Comparison of ENCODE assay signal across 8 cellular contexts in the genomic region with DNA sequence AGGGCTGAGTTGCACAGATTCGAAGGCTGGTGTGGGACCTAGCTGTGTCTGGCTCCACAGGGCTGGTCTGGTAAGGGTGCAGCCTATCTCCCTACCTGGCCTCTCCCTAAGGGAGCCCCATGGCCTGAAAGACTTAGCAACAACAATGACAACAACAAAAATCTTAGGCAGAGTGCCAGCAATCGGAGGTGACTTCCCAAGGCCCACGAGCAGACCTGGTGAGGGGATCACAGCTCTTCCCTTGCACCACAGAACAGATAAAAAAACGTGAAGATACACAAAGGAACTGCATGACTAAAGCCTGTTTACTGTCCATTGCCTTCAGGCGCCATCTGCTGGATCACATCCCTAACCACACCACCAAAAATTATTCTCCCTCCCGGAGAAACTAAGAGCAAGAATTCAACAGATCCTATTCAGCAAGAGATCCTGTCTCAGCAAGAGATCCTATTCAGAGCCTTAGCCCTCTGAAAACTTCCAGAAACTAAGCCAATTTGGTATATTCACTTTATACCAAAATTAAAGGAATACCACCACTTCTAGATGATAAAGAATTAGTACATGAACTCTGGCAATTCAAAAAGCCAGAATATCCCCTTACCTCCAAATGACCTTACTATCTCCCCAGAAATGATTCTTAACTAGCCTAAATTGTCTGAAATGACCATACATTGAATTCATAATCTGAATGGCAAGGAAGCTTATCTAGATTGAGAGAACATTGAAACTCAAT. TPM values are rescaled to one million over a fixed set of nuclear protein-coding genes. Genes with fewer than 3 reads are reported as not detected.
DNase-seq lines count a peak whose midpoint lies in the region; ATAC-seq, FAIRE-seq and TF ChIP-seq lines count a peak whose summit lies in the region.

No MANE protein-coding gene starts in this region.

- peak; percentile 30 for FAIRE-seq in frontal cortex (lab: Jason Lieb, UNC)

- no peak overlapping the region for H3K4ac ChIP-seq in trophoblast cell (ENCODE audit: low read depth, low read length)

- H2BK120ac ChIP-seq in trophoblast cell (ENCODE audit: insufficient read depth, low read length, poor library complexity), result no peak overlapping the region

- H2BK5ac ChIP-seq in trophoblast cell (ENCODE audit: low read depth, low read length, poor library complexity), result no peak overlapping the region

- H3K4me3 Mint-ChIP-seq in activated T-helper 2 cell treated with anti-CD3 and anti-CD28 coated beads, Interferon-gamma antibody, Interleukin-2, Interleukin-4, amounts not matched to agents 10 μg/mL and 5 μg/mL and 100 μg/mL, durations not matched to agents 14 hours and 24 hours and 36 hours (ENCODE audit: low read depth), result no peak overlapping the region

- no peak overlapping the region for H2AK5ac ChIP-seq in trophoblast cell (ENCODE audit: low read length)

- no peaks in the 10 kb centered on the region for H3K36me3 ChIP-seq in OCI-LY3 (replicated peaks; ENCODE audit: low read depth, low read length)
- no peaks in the 10 kb centered on the region for H3K36me3 ChIP-seq in trophoblast cell (ENCODE audit: control insufficient read depth in 1 of 2, insufficient read depth in 2 of 2, low read length in 2 of 2)

- H2AFZ ChIP-seq in OCI-LY3 (ENCODE audit: low read depth, low read length), result peak overlapping the region; percentile 66; the same call in 1 of the 2 replicates
- H2AFZ ChIP-seq in trophoblast cell (ENCODE audit: insufficient read depth, low read length, poor library complexity), result peak overlapping the region; percentile 38

- H3K79me1 ChIP-seq in trophoblast cell (ENCODE audit: low read length), result no peaks in the 10 kb centered on the region

- ATAC-seq in GM19372 (IDR thresholded peaks at IDR 0.05; ENCODE audit: low read depth, unreplicated experiment), result peak; percentile 55
- ATAC-seq in HG03439 (IDR thresholded peaks at IDR 0.05; ENCODE audit: unreplicated experiment), result peak; percentile 67

- H3K4me3 ChIP-seq in OCI-LY3 (ENCODE audit: low read length), result no peak overlapping the region
- no peak overlapping the region for H3K4me3 ChIP-seq in trophoblast cell (ENCODE audit: low read depth, low read length)

- H4K8ac ChIP-seq in trophoblast cell (ENCODE audit: low read depth, low read length), result peak overlapping the region; percentile 19

- no peak overlapping the region for H3K14ac ChIP-seq in trophoblast cell (ENCODE audit: low read length)

- intact Hi-C loops in activated T-helper 2 cell treated with anti-CD3 and anti-CD28 coated beads, Interferon-gamma antibody, Interleukin-2, Interleukin-4, amounts not matched to agents 10 μg/mL and 5 μg/mL and 100 μg/mL, durations not matched to agents 14 hours and 24 hours and 36 hours (cut with micrococcal nuclease), result loop anchor here (1.0 to 5.0 kb wide), 4 partner anchors 142 to 290 kb away; no protein-coding TSS in a partner anchor
- intact Hi-C loops in posterior vena cava (cut with DNase I), result no loop called here

- H3K9ac ChIP-seq in OCI-LY3 (ENCODE audit: low read length), result no peak overlapping the region
- H3K9ac ChIP-seq in trophoblast cell (ENCODE audit: low read length), result no peak overlapping the region

- H3K36me3 Mint-ChIP-seq in activated T-helper 2 cell treated with anti-CD3 and anti-CD28 coated beads, Interferon-gamma antibody, Interleukin-2, Interleukin-4, amounts not matched to agents 10 μg/mL and 5 μg/mL and 100 μg/mL, durations not matched to agents 14 hours and 24 hours and 36 hours (ENCODE audit: low read depth), result no peaks in the 10 kb centered on the region

- no peak overlapping the region for H3K23ac ChIP-seq in trophoblast cell (ENCODE audit: low read length)

- H3K27me3 ChIP-seq in OCI-LY3 (ENCODE audit: low read depth, low read length) (0 out of 2 replicates have a peak, but pooled peaks cover 8% of the 10 kb centered on the region), trophoblast cell (ENCODE audit: insufficient read depth, low read length) (no peaks in the 10 kb centered on the region)

- H3K4me1 Mint-ChIP-seq in activated T-helper 2 cell treated with anti-CD3 and anti-CD28 coated beads, Interferon-gamma antibody, Interleukin-2, Interleukin-4, amounts not matched to agents 10 μg/mL and 5 μg/mL and 100 μg/mL, durations not matched to agents 14 hours and 24 hours and 36 hours (ENCODE audit: low read depth), result peaks cover 27% of the 10 kb centered on the region

- DNase-seq in DMS114 treated with DMSO at 0.1 percent for 48 hours (lab: John Stamatoyannopoulos, UW; ENCODE audit: unreplicated experiment) (peak; percentile 30), frontal cortex (ENCODE audit: low spot score in 2 of 2) (peak in 1 of 2 donors; percentile 6), trophoblast cell (peak; percentile 48 to 76), posterior vena cava (ENCODE audit: low spot score) (no peak)
- DNase-seq in activated T-helper 2 cell treated with anti-CD3 and anti-CD28 coated beads, Interferon-gamma antibody, Interleukin-2, Interleukin-4, amounts not matched to agents 10 μg/mL and 5 μg/mL and 100 μg/mL, durations not matched to agents 14 hours and 24 hours and 36 hours (ENCODE audit: low spot score), result peak; percentile 26

- WGBS in trophoblast cell (ENCODE audit: extremely low coverage, insufficient coverage, insufficient read length), result no CpG with 5 or more reads among the region's 6 CpGs

- TF ChIP-seq CTCF in OCI-LY3 (IDR thresholded peaks at IDR 0.05; ENCODE audit: low read depth, low read length), result peak; percentile 84

- H3K27ac ChIP-seq in OCI-LY3 (ENCODE audit: low read length), result no peak overlapping the region
- no peak overlapping the region for H3K27ac ChIP-seq in trophoblast cell (ENCODE audit: low read depth, low read length)

- H2BK12ac ChIP-seq in trophoblast cell (ENCODE audit: low read length), result no peak overlapping the region

- peak overlapping the region; percentile 47 for H4K91ac ChIP-seq in trophoblast cell (ENCODE audit: low read depth, low read length)

- no peaks in the 10 kb centered on the region for H3K79me2 ChIP-seq in OCI-LY3 (ENCODE audit: low read length)
- no peaks in the 10 kb centered on the region for H3K79me2 ChIP-seq in trophoblast cell (ENCODE audit: control insufficient read depth, insufficient read depth, low read length, poor library complexity)

- H3K27me3 Mint-ChIP-seq in activated T-helper 2 cell treated with anti-CD3 and anti-CD28 coated beads, Interferon-gamma antibody, Interleukin-2, Interleukin-4, amounts not matched to agents 10 μg/mL and 5 μg/mL and 100 μg/mL, durations not matched to agents 14 hours and 24 hours and 36 hours (ENCODE audit: low read depth), result peaks cover 34% of the 10 kb centered on the region

- H4K20me1 ChIP-seq in OCI-LY3 (ENCODE audit: insufficient read depth, low read length), result no peaks in the 10 kb centered on the region

- H3K4me2 ChIP-seq in OCI-LY3 (ENCODE audit: low read length) (peak overlapping the region; percentile 34), trophoblast cell (ENCODE audit: low read length) (no peak overlapping the region)

- H3K9me3 Mint-ChIP-seq in activated T-helper 2 cell treated with anti-CD3 and anti-CD28 coated beads, Interferon-gamma antibody, Interleukin-2, Interleukin-4, amounts not matched to agents 10 μg/mL and 5 μg/mL and 100 μg/mL, durations not matched to agents 14 hours and 24 hours and 36 hours, result no peaks in the 10 kb centered on the region

- H3K9me3 ChIP-seq in OCI-LY3 (ENCODE audit: insufficient read depth, low read length) (no peaks in the 10 kb centered on the region), trophoblast cell (ENCODE audit: insufficient read depth, low read depth, low read length) (no peaks in the 10 kb centered on the region)

- no peak overlapping the region for H3K27ac Mint-ChIP-seq in activated T-helper 2 cell treated with anti-CD3 and anti-CD28 coated beads, Interferon-gamma antibody, Interleukin-2, Interleukin-4, amounts not matched to agents 10 μg/mL and 5 μg/mL and 100 μg/mL, durations not matched to agents 14 hours and 24 hours and 36 hours

- no peak overlapping the region for H3K18ac ChIP-seq in trophoblast cell (ENCODE audit: low read length)

- H3K4me1 ChIP-seq in OCI-LY3 (ENCODE audit: low read length) (peaks cover 10% of the 10 kb centered on the region), trophoblast cell (ENCODE audit: control insufficient read depth in 1 of 2, insufficient read depth in 2 of 2, low read length in 2 of 2) (peaks cover 0 to 4% of the 10 kb centered on the region in 2 experiments)

- H4K12ac ChIP-seq in trophoblast cell (ENCODE audit: low read depth, low read length), result peak overlapping the region; percentile 25

RNA-seq across cellular contexts. Expression of a gene that starts 24.1 kb away (rescaled TPM):
- total RNA-seq in activated T-helper 2 cell treated with anti-CD3 and anti-CD28 coated beads, Interferon-gamma antibody, Interleukin-2, Interleukin-4, amounts not matched to agents 10 μg/mL and 5 μg/mL and 100 μg/mL, durations not matched to agents 14 hours and 24 hours and 36 hours, result not detected in 2 replicates
- not detected for total RNA-seq in frontal cortex
- polyA plus RNA-seq in trophoblast cell (2013), result not detected in 2 replicates
- not detected for total RNA-seq in posterior vena cava

RNA-seq across cellular contexts. Expression of a gene that starts 47.3 kb away (rescaled TPM):
- not detected in 2 replicates for total RNA-seq in activated T-helper 2 cell treated with anti-CD3 and anti-CD28 coated beads, Interferon-gamma antibody, Interleukin-2, Interleukin-4, amounts not matched to agents 10 μg/mL and 5 μg/mL and 100 μg/mL, durations not matched to agents 14 hours and 24 hours and 36 hours
- total RNA-seq in frontal cortex (not detected), posterior vena cava (not detected)
- polyA plus RNA-seq in trophoblast cell (2013), result not detected in 2 replicates
